ENCODE assay signal across 1 cellular context in genomic region chr9:89177401-89178161, GRCh38.
TF ChIP-seq lines count a peak whose summit lies in the region.

No MANE protein-coding gene starts in this region.

TF ChIP-seq in SK-N-SH, 30 proteins besides CTCF, POLR2A, EP300 and RAD21:
- TF ChIP-seq MXI1 (IDR thresholded peaks at IDR 0.05; ENCODE audit: low read depth, low read length) (peak; percentile 31; the same call in 1 of the 2 replicates), TCF12 (IDR thresholded peaks at IDR 0.05) (no peak; the same call in 1 of the 2 replicates)
